Comparison of ENCODE assay signal across 8 cellular contexts in genomic region chr4:122914292-122914904, GRCh38. TPM values are rescaled to one million over a fixed set of nuclear protein-coding genes. Genes with fewer than 3 reads are reported as not detected.
DNase-seq lines count a peak whose midpoint lies in the region; ATAC-seq and TF ChIP-seq lines count a peak whose summit lies in the region.

No MANE protein-coding gene starts in this region.

- CTCF ChIA-PET in activated CD8-positive, alpha-beta memory T cell treated with anti-CD3 and anti-CD28 coated beads, Interleukin-2, amount 10 ng/mL, durations not matched to agents 7 days and 5 days (lab: Charles Lee), result interaction anchor here (0.6 to 1.8 kb wide), 5 partner anchors 17 to 182 kb away, joined by 3 to 14 read pairs (median 3); partner anchors contain the start of gene BBS12

- no peaks in the 10 kb centered on the region for H3K9me3 Mint-ChIP-seq in activated CD8-positive, alpha-beta memory T cell treated with anti-CD3 and anti-CD28 coated beads, Interleukin-2, amount 10 ng/mL, durations not matched to agents 7 days and 5 days (ENCODE audit: low read depth)

- no peak overlapping the region for H3K27ac Mint-ChIP-seq in activated CD8-positive, alpha-beta memory T cell treated with anti-CD3 and anti-CD28 coated beads, Interleukin-2, amount 10 ng/mL, durations not matched to agents 7 days and 5 days

- peak in 44 of 56 donors; percentile 13 to 82 (median 52) for TF ChIP-seq CTCF in dorsolateral prefrontal cortex (IDR thresholded peaks at IDR 0.05 in 54 of 56, conservative IDR thresholded peaks at IDR 0.05 in 2 of 56; ENCODE audit: low read depth in 1 of 56, partially characterized antibody in 56 of 56)

- no peak overlapping the region for H3K27ac ChIP-seq in dorsolateral prefrontal cortex

- H3K4me1 Mint-ChIP-seq in activated CD8-positive, alpha-beta memory T cell treated with anti-CD3 and anti-CD28 coated beads, Interleukin-2, amount 10 ng/mL, durations not matched to agents 7 days and 5 days, result peaks cover 5% of the 10 kb centered on the region

- H3K4me3 Mint-ChIP-seq in activated CD8-positive, alpha-beta memory T cell treated with anti-CD3 and anti-CD28 coated beads, Interleukin-2, amount 10 ng/mL, durations not matched to agents 7 days and 5 days, result no peak overlapping the region

- H3K36me3 Mint-ChIP-seq in activated CD8-positive, alpha-beta memory T cell treated with anti-CD3 and anti-CD28 coated beads, Interleukin-2, amount 10 ng/mL, durations not matched to agents 7 days and 5 days, result peaks cover 20% of the 10 kb centered on the region

- intact Hi-C loops in dorsolateral prefrontal cortex (cut with DNase I), result loop anchor here in 1 of 2 donors (5.0 kb wide), 1 partner anchor 157 kb away; no protein-coding TSS in a partner anchor

- no peak for DNase-seq in activated CD8-positive, alpha-beta memory T cell treated with anti-CD3 and anti-CD28 coated beads, Interleukin-2, amount 10 ng/mL, durations not matched to agents 7 days and 5 days
- DNase-seq in activated CD8-positive, alpha-beta memory T cell treated with anti-CD3 and anti-CD28 coated beads for 24 hours, result no peak
- DNase-seq in NCI-H1436 treated with DMSO at 0.1 percent for 48 hours (lab: John Stamatoyannopoulos, UW) (peak; percentile 9), dorsolateral prefrontal cortex (no peak), renal cortical epithelial cell (ENCODE audit: low read depth) (peak; percentile 64), SHP77 treated with DMSO at 0.1 percent for 48 hours (lab: John Stamatoyannopoulos, UW) (no peak)
- no peak for DNase-seq in effector CD8-positive, alpha-beta T cell (lab: John Stamatoyannopoulos, UW)

- no peaks in the 10 kb centered on the region for H3K27me3 ChIP-seq in dorsolateral prefrontal cortex

- no peaks in the 10 kb centered on the region for H3K27me3 Mint-ChIP-seq in activated CD8-positive, alpha-beta memory T cell treated with anti-CD3 and anti-CD28 coated beads, Interleukin-2, amount 10 ng/mL, durations not matched to agents 7 days and 5 days

- H3K4me3 ChIP-seq in dorsolateral prefrontal cortex, result no peak overlapping the region

- peak; percentile 23 for ATAC-seq in activated CD8-positive, alpha-beta memory T cell treated with anti-CD3 and anti-CD28 coated beads, Interleukin-2, amount 10 ng/mL, durations not matched to agents 7 days and 5 days
- ATAC-seq in HG02571 (IDR thresholded peaks at IDR 0.05; ENCODE audit: unreplicated experiment), result peak; percentile 84

RNA-seq across cellular contexts. Expression of gene NUDT6, which starts 8.0 kb away (rescaled TPM):
- 10 to 100 TPM; 14.7 to 15.6 TPM for total RNA-seq in activated CD8-positive, alpha-beta memory T cell treated with anti-CD3 and anti-CD28 coated beads, Interleukin-2, amount 10 ng/mL, durations not matched to agents 7 days and 5 days
- total RNA-seq in dorsolateral prefrontal cortex, result 10 to 100 TPM in 79 of 120 experiments, 1 to 10 TPM in 41; 7.0 to 21.1 (median 10.9) TPM
- 9.6 and 10.0 TPM in 2 replicates for total RNA-seq in renal cortical epithelial cell

Comparison
In these comparisons a context has a peak if more than half of its experiments do, and no peak if none do; other contexts are left out.
1. DNase-seq: peak in NCI-H1436 treated with DMSO at 0.1 percent for 48 hours (single experiment) and renal cortical epithelial cell (single experiment); none in activated CD8-positive, alpha-beta memory T cell treated with anti-CD3 and anti-CD28 coated beads, Interleukin-2, amount 10 ng/mL, durations not matched to agents 7 days and 5 days (single experiment), activated CD8-positive, alpha-beta memory T cell treated with anti-CD3 and anti-CD28 coated beads for 24 hours (single experiment), dorsolateral prefrontal cortex (0 of 10), effector CD8-positive, alpha-beta T cell (single experiment) and SHP77 treated with DMSO at 0.1 percent for 48 hours (single experiment).